1 cellular context compared by ENCODE assay signal in the genomic region with DNA sequence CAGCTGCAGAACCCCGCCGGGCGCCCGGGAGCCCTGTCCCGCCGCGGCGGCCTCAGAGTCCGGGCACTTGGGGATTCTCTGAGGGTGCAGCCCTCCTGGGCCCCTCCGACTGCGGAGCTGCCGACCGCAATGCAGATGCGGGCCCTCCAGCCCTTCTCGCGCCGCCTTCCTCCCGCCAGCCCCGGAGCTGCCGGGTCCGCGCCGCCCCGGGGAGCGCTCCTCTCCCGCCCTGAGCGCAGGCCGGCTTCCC.
TF ChIP-seq lines count a peak whose summit lies in the region.

No MANE protein-coding gene starts in this region.

TF ChIP-seq in HepG2, 621 proteins besides CTCF, POLR2A, EP300 and RAD21:
- TF ChIP-seq ZNF549 (CRISPR knock-in tag; IDR thresholded peaks at IDR 0.05) (no peak), ZFP82 (CRISPR knock-in tag; IDR thresholded peaks at IDR 0.05; ENCODE audit: borderline replicate concordance) (no peak), SKI (IDR thresholded peaks at IDR 0.05; ENCODE audit: partially characterized antibody) (no peak), ZNF331 (CRISPR knock-in tag; IDR thresholded peaks at IDR 0.05) (no peak), CEBPG (CRISPR knock-in tag; IDR thresholded peaks at IDR 0.05) (no peak), ZFP41 (CRISPR knock-in tag; IDR thresholded peaks at IDR 0.05; ENCODE audit: borderline replicate concordance) (no peak), ZNF674 (CRISPR knock-in tag; IDR thresholded peaks at IDR 0.05; ENCODE audit: low read depth) (no peak)
- TF ChIP-seq, protein P1, sequence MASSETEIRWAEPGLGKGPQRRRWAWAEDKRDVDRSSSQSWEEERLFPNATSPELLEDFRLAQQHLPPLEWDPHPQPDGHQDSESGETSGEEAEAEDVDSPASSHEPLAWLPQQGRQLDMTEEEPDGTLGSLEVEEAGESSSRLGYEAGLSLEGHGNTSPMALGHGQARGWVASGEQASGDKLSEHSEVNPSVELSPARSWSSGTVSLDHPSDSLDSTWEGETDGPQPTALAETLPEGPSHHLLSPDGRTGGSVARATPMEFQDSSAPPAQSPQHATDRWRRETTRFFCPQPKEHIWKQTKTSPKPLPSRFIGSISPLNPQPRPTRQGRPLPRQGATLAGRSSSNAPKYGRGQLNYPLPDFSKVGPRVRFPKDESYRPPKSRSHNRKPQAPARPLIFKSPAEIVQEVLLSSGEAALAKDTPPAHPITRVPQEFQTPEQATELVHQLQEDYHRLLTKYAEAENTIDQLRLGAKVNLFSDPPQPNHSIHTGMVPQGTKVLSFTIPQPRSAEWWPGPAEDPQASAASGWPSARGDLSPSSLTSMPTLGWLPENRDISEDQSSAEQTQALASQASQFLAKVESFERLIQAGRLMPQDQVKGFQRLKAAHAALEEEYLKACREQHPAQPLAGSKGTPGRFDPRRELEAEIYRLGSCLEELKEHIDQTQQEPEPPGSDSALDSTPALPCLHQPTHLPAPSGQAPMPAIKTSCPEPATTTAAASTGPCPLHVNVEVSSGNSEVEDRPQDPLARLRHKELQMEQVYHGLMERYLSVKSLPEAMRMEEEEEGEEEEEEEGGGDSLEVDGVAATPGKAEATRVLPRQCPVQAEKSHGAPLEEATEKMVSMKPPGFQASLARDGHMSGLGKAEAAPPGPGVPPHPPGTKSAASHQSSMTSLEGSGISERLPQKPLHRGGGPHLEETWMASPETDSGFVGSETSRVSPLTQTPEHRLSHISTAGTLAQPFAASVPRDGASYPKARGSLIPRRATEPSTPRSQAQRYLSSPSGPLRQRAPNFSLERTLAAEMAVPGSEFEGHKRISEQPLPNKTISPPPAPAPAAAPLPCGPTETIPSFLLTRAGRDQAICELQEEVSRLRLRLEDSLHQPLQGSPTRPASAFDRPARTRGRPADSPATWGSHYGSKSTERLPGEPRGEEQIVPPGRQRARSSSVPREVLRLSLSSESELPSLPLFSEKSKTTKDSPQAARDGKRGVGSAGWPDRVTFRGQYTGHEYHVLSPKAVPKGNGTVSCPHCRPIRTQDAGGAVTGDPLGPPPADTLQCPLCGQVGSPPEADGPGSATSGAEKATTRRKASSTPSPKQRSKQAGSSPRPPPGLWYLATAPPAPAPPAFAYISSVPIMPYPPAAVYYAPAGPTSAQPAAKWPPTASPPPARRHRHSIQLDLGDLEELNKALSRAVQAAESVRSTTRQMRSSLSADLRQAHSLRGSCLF (CRISPR knock-in tag; IDR thresholded peaks at IDR 0.05; ENCODE audit: borderline replicate concordance), result no peak
- TF ChIP-seq, protein P2, sequence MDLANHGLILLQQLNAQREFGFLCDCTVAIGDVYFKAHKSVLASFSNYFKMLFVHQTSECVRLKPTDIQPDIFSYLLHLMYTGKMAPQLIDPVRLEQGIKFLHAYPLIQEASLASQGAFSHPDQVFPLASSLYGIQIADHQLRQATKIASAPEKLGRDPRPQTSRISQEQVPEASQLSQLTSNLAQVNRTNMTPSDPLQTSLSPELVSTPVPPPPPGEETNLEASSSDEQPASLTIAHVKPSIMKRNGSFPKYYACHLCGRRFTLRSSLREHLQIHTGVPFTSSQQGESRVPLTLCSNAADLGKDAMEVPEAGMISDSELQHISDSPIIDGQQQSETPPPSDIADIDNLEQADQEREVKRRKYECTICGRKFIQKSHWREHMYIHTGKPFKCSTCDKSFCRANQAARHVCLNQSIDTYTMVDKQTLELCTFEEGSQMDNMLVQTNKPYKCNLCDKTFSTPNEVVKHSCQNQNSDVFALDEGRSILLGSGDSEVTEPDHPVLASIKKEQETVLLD (CRISPR knock-in tag; IDR thresholded peaks at IDR 0.05; ENCODE audit: low read depth), result no peak
